In the genomic region with DNA sequence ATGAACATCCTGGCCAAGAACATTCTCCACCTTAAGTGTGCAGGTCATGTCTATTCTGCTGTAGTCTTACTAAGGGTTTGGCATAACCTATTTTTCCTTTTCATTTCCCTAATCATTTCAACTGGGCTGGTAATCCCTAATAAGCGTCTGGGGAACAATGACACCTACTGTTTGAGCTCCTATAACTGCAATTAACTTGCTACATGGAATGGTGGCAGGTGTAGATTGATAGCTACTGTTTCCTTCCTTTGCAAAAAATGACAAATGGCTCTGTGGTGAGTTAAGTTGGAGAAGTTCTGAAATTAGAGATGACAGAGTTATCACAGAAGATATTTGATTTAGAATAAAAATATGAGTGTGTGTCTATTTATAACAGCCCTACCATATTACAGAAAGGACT, we compare ENCODE assay signal across 22 cellular contexts.
A peak's percentile ranks its signal among the peaks of the same experiment; 100 is the strongest.
DNase-seq lines count a peak whose midpoint lies in the region; ATAC-seq and TF ChIP-seq lines count a peak whose summit lies in the region.
"Had no signal": no experiment of that assay in that cellular context is flagged by ENCODE, and none has a peak within 500 bp of the region (broad histone marks: within the 10 kb centered on the region; RNA-seq: fewer than 3 reads in every experiment).

No MANE protein-coding gene starts in this region.

- H3K9me3 Mint-ChIP-seq in stimulated activated memory B cell treated with anti-CD40 and anti-IgM and Interleukin-4, amounts not matched to agents 10 μg/mL and 1 μg/mL and 100 μg/mL, for 72 hours, result no peaks in the 10 kb centered on the region
- H3K9me3 Mint-ChIP-seq: activated naive CD4-positive, alpha-beta T cell treated with anti-CD3 and anti-CD28 coated beads, Interleukin-2, amount 10 ng/mL, durations not matched to agents 7 days and 5 days; activated T-cell treated with anti-CD3 and anti-CD28 coated beads, Interleukin-2, amount 50 U/mL, for 4 hours; CD8-positive, alpha-beta T cell; T-helper 2 cell treated with Interferon-gamma antibody and Interleukin-4, amounts not matched to agents 5 μg/mL and 100 μg/mL, for 36 hours had no signal

- no peak overlapping the region for H2BK12ac ChIP-seq in neuronal stem cell (ENCODE audit: low read length)

- no peak overlapping the region for H2AFZ ChIP-seq in OCI-LY1 (ENCODE audit: low read length)
- H2AFZ ChIP-seq in neuronal stem cell (ENCODE audit: low read length), result no peak overlapping the region

- no peak for ATAC-seq in HG03571 (IDR thresholded peaks at IDR 0.05; ENCODE audit: unreplicated experiment)
- no peak for ATAC-seq in stimulated activated memory B cell treated with anti-CD40 and anti-IgM and Interleukin-4, amounts not matched to agents 10 μg/mL and 1 μg/mL and 100 μg/mL, for 72 hours
- ATAC-seq: activated T-cell treated with anti-CD3 and anti-CD28 coated beads, Interleukin-2, amount 50 U/mL, for 4 hours; CD8-positive, alpha-beta T cell; effector memory CD8-positive, alpha-beta T cell had no signal

- H3K9me2 ChIP-seq in OCI-LY1 (ENCODE audit: low read depth, low read length), result no peaks in the 10 kb centered on the region

- H2BK5ac ChIP-seq in neuronal stem cell (ENCODE audit: low read length), result no peak overlapping the region

- H3K79me1 ChIP-seq in neuronal stem cell (ENCODE audit: low read depth, low read length), result no peaks in the 10 kb centered on the region

- peaks cover 12% of the 10 kb centered on the region for H3K27me3 Mint-ChIP-seq in stimulated activated memory B cell treated with anti-CD40 and anti-IgM and Interleukin-4, amounts not matched to agents 10 μg/mL and 1 μg/mL and 100 μg/mL, for 72 hours

- no CpG with 5 or more reads among the region's 1 CpG for WGBS in neuronal stem cell (ENCODE audit: extremely low coverage in 2 of 2, insufficient read length in 2 of 2, insufficient replicate concordance in 1 of 2), 2 donors

- H3K36me3 Mint-ChIP-seq in stimulated activated memory B cell treated with anti-CD40 and anti-IgM and Interleukin-4, amounts not matched to agents 10 μg/mL and 1 μg/mL and 100 μg/mL, for 72 hours, result no peaks in the 10 kb centered on the region
- H3K36me3 Mint-ChIP-seq: CD8-positive, alpha-beta T cell had no signal

- H3F3A ChIP-seq in OCI-LY1 (ENCODE audit: insufficient read depth, low read length), result no peaks in the 10 kb centered on the region

- no peak overlapping the region for H3K4me3 Mint-ChIP-seq in stimulated activated memory B cell treated with anti-CD40 and anti-IgM and Interleukin-4, amounts not matched to agents 10 μg/mL and 1 μg/mL and 100 μg/mL, for 72 hours
- H3K4me3 Mint-ChIP-seq: activated naive CD4-positive, alpha-beta T cell treated with anti-CD3 and anti-CD28 coated beads, Interleukin-2, amount 10 ng/mL, durations not matched to agents 7 days and 5 days; activated T-cell treated with anti-CD3 and anti-CD28 coated beads, Interleukin-2, amount 50 U/mL, for 4 hours; CD8-positive, alpha-beta T cell; effector memory CD8-positive, alpha-beta T cell; T-helper 2 cell treated with Interferon-gamma antibody and Interleukin-4, amounts not matched to agents 5 μg/mL and 100 μg/mL, for 36 hours had no signal

- H3K4me1 Mint-ChIP-seq in stimulated activated memory B cell treated with anti-CD40 and anti-IgM and Interleukin-4, amounts not matched to agents 10 μg/mL and 1 μg/mL and 100 μg/mL, for 72 hours, result peaks cover 6% of the 10 kb centered on the region

- no peaks in the 10 kb centered on the region for H4K20me1 ChIP-seq in OCI-LY1 (ENCODE audit: insufficient read depth, low read length)

- H3K18ac ChIP-seq in neuronal stem cell (ENCODE audit: low read length), result no peak overlapping the region

- TF ChIP-seq CTCF in C4-2B (conservative IDR thresholded peaks at IDR 0.05), result peak; percentile 5; the same call in 1 of the 2 replicates
- TF ChIP-seq CTCF in GM12873 (IDR thresholded peaks at IDR 0.05; ENCODE audit: insufficient read depth, low read depth, low read length, missing control alignments), result peak; percentile 2
- peak; percentile 9; the same call in 1 of the 2 replicates for TF ChIP-seq CTCF in OCI-LY1 (IDR thresholded peaks at IDR 0.05; ENCODE audit: low read length)
- TF ChIP-seq CTCF in epithelial cell of proximal tubule (conservative IDR thresholded peaks at IDR 0.05; ENCODE audit: low read depth, low read length), result peak; percentile 36

- H3K9me3 ChIP-seq in OCI-LY1 (ENCODE audit: low read length) (no peaks in the 10 kb centered on the region), neuronal stem cell (replicated peaks in 1 of 2; ENCODE audit: control insufficient read depth in 2 of 2, insufficient read depth in 1 of 2, low read depth in 1 of 2, low read length in 2 of 2) (no peaks in the 10 kb centered on the region)
- H3K9me3 ChIP-seq: right lobe of liver, transverse colon had no signal

- H3K4me1 ChIP-seq in OCI-LY1 (ENCODE audit: insufficient read depth, low read length, severe bottlenecking) (no peaks in the 10 kb centered on the region), neuronal stem cell (ENCODE audit: control insufficient read depth in 2 of 2, insufficient read depth in 1 of 2, low read depth in 1 of 2, low read length in 2 of 2) (peaks cover 0 to 8% of the 10 kb centered on the region in 2 donors)

- no peak overlapping the region for H4K91ac ChIP-seq in neuronal stem cell (ENCODE audit: low read depth, low read length, poor library complexity)

- no peak overlapping the region for H4K8ac ChIP-seq in neuronal stem cell (ENCODE audit: low read depth, low read length)

- no peak overlapping the region for H3K4ac ChIP-seq in neuronal stem cell (ENCODE audit: low read length)

- H3K27ac ChIP-seq in C4-2B, result no peak overlapping the region
- H3K27ac ChIP-seq in OCI-LY1 (ENCODE audit: low read depth, low read length, poor library complexity, severe bottlenecking), result no peak overlapping the region
- H3K27ac ChIP-seq in neuronal stem cell (replicated peaks; ENCODE audit: low read length), result no peak overlapping the region
- H3K27ac ChIP-seq: right lobe of liver had no signal

- no peaks in the 10 kb centered on the region for H3K79me2 ChIP-seq in OCI-LY1 (ENCODE audit: insufficient read depth, low read length)

- H3K27me3 ChIP-seq in OCI-LY1 (ENCODE audit: insufficient read depth, low read length) (no peaks in the 10 kb centered on the region), neuronal stem cell (ENCODE audit: control insufficient read depth in 3 of 3, insufficient read depth in 3 of 3, low read depth in 1 of 3, low read length in 3 of 3) (no peaks in the 10 kb centered on the region)
- H3K27me3 ChIP-seq: right lobe of liver, transverse colon had no signal

- H3K4me2 ChIP-seq in OCI-LY1 (ENCODE audit: low read length) (no peak overlapping the region), neuronal stem cell (ENCODE audit: insufficient read depth, low read length, poor library complexity, severe bottlenecking) (no peak overlapping the region)

- no peak overlapping the region for H3K27ac Mint-ChIP-seq in stimulated activated memory B cell treated with anti-CD40 and anti-IgM and Interleukin-4, amounts not matched to agents 10 μg/mL and 1 μg/mL and 100 μg/mL, for 72 hours
- H3K27ac Mint-ChIP-seq: activated naive CD4-positive, alpha-beta T cell treated with anti-CD3 and anti-CD28 coated beads, Interleukin-2, amount 10 ng/mL, durations not matched to agents 7 days and 5 days; CD8-positive, alpha-beta T cell; effector memory CD8-positive, alpha-beta T cell; T-helper 2 cell treated with Interferon-gamma antibody and Interleukin-4, amounts not matched to agents 5 μg/mL and 100 μg/mL, for 36 hours had no signal

- no peak for DNase-seq in epithelial cell of proximal tubule (ENCODE audit: low read depth)
- no peak for DNase-seq in NCI-H345 treated with DMSO at 0.1 percent for 48 hours (lab: John Stamatoyannopoulos, UW; ENCODE audit: unreplicated experiment)
- DNase-seq in neuronal stem cell (ENCODE audit: low spot score), result no peak
- DNase-seq: activated naive CD4-positive, alpha-beta T cell treated with anti-CD3 and anti-CD28 coated beads, Interleukin-2, amount 10 ng/mL, durations not matched to agents 7 days and 5 days; activated T-cell treated with anti-CD3 and anti-CD28 coated beads, Interleukin-2, amount 50 U/mL, for 4 hours; anterior cingulate cortex; CD8-positive, alpha-beta T cell; cerebellar nuclear complex; DMS79 treated with DMSO at 0.1 percent for 48 hours; effector memory CD8-positive, alpha-beta T cell; Kasumi-1; NCI-H1436; NCI-H446 treated with DMSO at 0.1 percent for 48 hours; right lobe of liver; stimulated activated naive CD4-positive, alpha-beta T cell treated with Interleukin-2 at 50 U/mL for 16 hours; transverse colon had no signal

- H2AK5ac ChIP-seq in neuronal stem cell (ENCODE audit: low read depth, low read length), result no peak overlapping the region

- no peak overlapping the region for H2BK120ac ChIP-seq in neuronal stem cell (ENCODE audit: low read depth, low read length)

- no peak overlapping the region for H3K14ac ChIP-seq in neuronal stem cell (ENCODE audit: low read length)

- H3K4me3 ChIP-seq in OCI-LY1 (ENCODE audit: low read depth, low read length, poor library complexity, severe bottlenecking), result no peak overlapping the region
- no peak overlapping the region for H3K4me3 ChIP-seq in epithelial cell of proximal tubule (ENCODE audit: low read depth, low read length)
- H3K4me3 ChIP-seq in neuronal stem cell (ENCODE audit: low read length in 2 of 2), result no peak overlapping the region
- H3K4me3 ChIP-seq: right lobe of liver, transverse colon had no signal

- H2BK15ac ChIP-seq in neuronal stem cell (ENCODE audit: low read length), result no peak overlapping the region

- no peak overlapping the region for H3K23ac ChIP-seq in neuronal stem cell (ENCODE audit: low read depth, low read length, poor library complexity)

- H3K36me3 ChIP-seq in OCI-LY1 (ENCODE audit: insufficient read depth, low read length) (no peaks in the 10 kb centered on the region), neuronal stem cell (replicated peaks in 1 of 2; ENCODE audit: control insufficient read depth in 2 of 2, insufficient read depth in 2 of 2, low read length in 2 of 2) (no peaks in the 10 kb centered on the region)
- H3K36me3 ChIP-seq: right lobe of liver, transverse colon had no signal

- H3K9ac ChIP-seq in OCI-LY1 (ENCODE audit: low read length) (no peak overlapping the region), neuronal stem cell (ENCODE audit: low read depth, low read length, poor library complexity) (no peak overlapping the region)
